In the genomic region with DNA sequence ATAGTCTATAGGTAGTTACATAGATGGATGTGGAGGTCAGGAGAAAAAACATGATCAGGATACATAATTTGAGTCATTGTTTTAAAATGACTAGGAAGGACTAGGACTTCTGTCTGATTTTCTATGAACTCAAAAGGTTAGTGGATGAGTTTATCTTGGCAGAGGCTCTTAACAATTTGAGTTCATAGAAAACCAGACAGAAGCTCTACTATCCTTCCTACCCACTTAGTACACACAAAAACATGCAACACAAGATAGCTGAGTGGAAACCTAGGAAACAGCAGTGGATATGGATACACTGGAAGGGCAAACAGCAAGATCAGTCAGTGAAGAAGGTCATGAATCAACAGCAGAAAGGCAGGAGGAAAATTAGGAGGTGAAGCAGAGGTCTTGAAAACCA, we compare ENCODE assay signal across 19 cellular contexts.
DNase-seq lines count a peak whose midpoint lies in the region; TF ChIP-seq lines count a peak whose summit lies in the region.
"Had no signal": no experiment of that assay in that cellular context is flagged by ENCODE, and none has a peak within 500 bp of the region (broad histone marks: within the 10 kb centered on the region; RNA-seq: fewer than 3 reads in every experiment).

No MANE protein-coding gene starts in this region.

- no peak overlapping the region for H2AFZ ChIP-seq in ACC112 (ENCODE audit: low read length, unreplicated experiment)
- H2AFZ ChIP-seq in GM23248 = no peak overlapping the region
- no peak overlapping the region for H2AFZ ChIP-seq in osteoblast (ENCODE audit: low read length)

- H3K79me2 ChIP-seq in ACC112 (ENCODE audit: control insufficient read depth, insufficient read depth, low read length, unreplicated experiment) (no peaks in the 10 kb centered on the region), GM23248 (ENCODE audit: insufficient read depth) (no peaks in the 10 kb centered on the region), osteoblast (ENCODE audit: insufficient read depth, low read length) (no peaks in the 10 kb centered on the region)

- peaks cover 31% of the 10 kb centered on the region for H3F3A ChIP-seq in GM23248 (ENCODE audit: insufficient read depth)

- H3K36me3 ChIP-seq in ACC112 (ENCODE audit: insufficient read depth, low read length) (peaks cover 13% of the 10 kb centered on the region), GM23248 (ENCODE audit: low read depth) (no peaks in the 10 kb centered on the region), brain microvascular endothelial cell (replicated peaks) (no peaks in the 10 kb centered on the region), osteoblast (ENCODE audit: insufficient read depth, low read length) (no peaks in the 10 kb centered on the region)

- H3K27me3 ChIP-seq in ACC112 (ENCODE audit: insufficient read depth, low read length) (no peaks in the 10 kb centered on the region), GM23248 (replicated peaks; ENCODE audit: insufficient read depth) (no peaks in the 10 kb centered on the region), brain microvascular endothelial cell (replicated peaks) (no peaks in the 10 kb centered on the region), osteoblast (ENCODE audit: insufficient read depth, low read length) (no peaks in the 10 kb centered on the region)

- no peak for TF ChIP-seq CTCF in brain microvascular endothelial cell (IDR thresholded peaks at IDR 0.05; ENCODE audit: low read depth, low read length, missing control alignments)
- no peak for TF ChIP-seq CTCF in osteoblast (IDR thresholded peaks at IDR 0.05; ENCODE audit: extremely low read depth, low read depth, low read length)

- peak overlapping the region; percentile 72 for H3K27ac ChIP-seq in ACC112 (ENCODE audit: low read depth, low read length)
- H3K27ac ChIP-seq in GM23248 = peak overlapping the region; percentile 49
- H3K27ac ChIP-seq in brain microvascular endothelial cell = peak overlapping the region; percentile 40
- H3K27ac ChIP-seq in osteoblast (ENCODE audit: low read depth, low read length) = peak overlapping the region; percentile 62
- H3K27ac ChIP-seq: A549, RWPE1 had no signal

- H3K4me1 ChIP-seq in ACC112 (ENCODE audit: control insufficient read depth, insufficient read depth, low read length, unreplicated experiment) (peaks cover 27% of the 10 kb centered on the region), GM23248 (ENCODE audit: insufficient read depth) (peaks cover 23% of the 10 kb centered on the region), osteoblast (ENCODE audit: insufficient read depth, low read length) (peaks cover 16% of the 10 kb centered on the region)
- H3K4me1 ChIP-seq: A549 had no signal

- no peaks in the 10 kb centered on the region for H3K9me2 ChIP-seq in GM23248 (ENCODE audit: insufficient read depth)

- no peak overlapping the region for H3K9ac ChIP-seq in GM23248

- peak; percentile 44 for DNase-seq in GM23248
- DNase-seq in brain microvascular endothelial cell = peak; percentile 65
- DNase-seq in osteoblast (ENCODE audit: insufficient read length, low spot score, missing footprints) = peak; percentile 42
- DNase-seq in activated naive CD4-positive, alpha-beta T cell (lab: John Stamatoyannopoulos, UW) = no peak
- no peak for DNase-seq in KBM-7
- no peak for DNase-seq in NCI-H446 (lab: John Stamatoyannopoulos, UW)
- DNase-seq: C1 segment of cervical spinal cord, DMS79, KG1, MV-4-11, NCI-H1417, NCI-H187, NCI-H2227 treated with DMSO at 0.1 percent for 48 hours, NCI-H524, PC-3, SIG-M5 had no signal

- no peaks in the 10 kb centered on the region for H4K20me1 ChIP-seq in GM23248 (ENCODE audit: insufficient read depth)
- no peaks in the 10 kb centered on the region for H4K20me1 ChIP-seq in osteoblast (ENCODE audit: insufficient read depth, low read length)

- H3K9me3 ChIP-seq in GM23248 (ENCODE audit: low read depth) = no peaks in the 10 kb centered on the region
- H3K9me3 ChIP-seq in osteoblast (ENCODE audit: low read depth, low read length) = no peaks in the 10 kb centered on the region
- H3K9me3 ChIP-seq: A549 had no signal

- in situ Hi-C loops in GM23248 (cut with MboI) (no loop called here), brain microvascular endothelial cell (cut with HindIII; ENCODE audit: low pct_ligation_motif_present, low sequenced_read_pairs) (no loop called here), KBM-7 (cut with MboI; ENCODE audit: low pct_unique_long_range_greater_than_20kb, low sequenced_read_pairs) (no loop called here)

- H3K4me3 ChIP-seq in ACC112 (ENCODE audit: low read depth, low read length) = no peak overlapping the region
- H3K4me3 ChIP-seq in GM23248 = no peak overlapping the region
- H3K4me3 ChIP-seq in brain microvascular endothelial cell (ENCODE audit: low read depth, low read length) = no peak overlapping the region
- H3K4me3 ChIP-seq in osteoblast (ENCODE audit: insufficient read depth, low read length) = no peak overlapping the region
- H3K4me3 ChIP-seq: A549 had no signal

- H3K4me2 ChIP-seq in GM23248 (ENCODE audit: unreplicated experiment) = no peak overlapping the region
- peak overlapping the region; percentile 7 for H3K4me2 ChIP-seq in osteoblast (ENCODE audit: insufficient read depth, low read length)
- H3K4me2 ChIP-seq: A549 had no signal

Comparison
In these comparisons a context has a peak if more than half of its experiments do, and no peak if none do; other contexts are left out.
1. DNase-seq: peak in GM23248 (single experiment), brain microvascular endothelial cell (single experiment) and osteoblast (single experiment); none in activated naive CD4-positive, alpha-beta T cell (0 of 4), KBM-7 (single experiment) and NCI-H446 (0 of 2).
2. Peak in every context shown above with its lines, with median percentiles within 50 percentile points of each other: H3K27ac ChIP-seq.